Comparison of ENCODE assay signal across 9 cellular contexts in the genomic region with DNA sequence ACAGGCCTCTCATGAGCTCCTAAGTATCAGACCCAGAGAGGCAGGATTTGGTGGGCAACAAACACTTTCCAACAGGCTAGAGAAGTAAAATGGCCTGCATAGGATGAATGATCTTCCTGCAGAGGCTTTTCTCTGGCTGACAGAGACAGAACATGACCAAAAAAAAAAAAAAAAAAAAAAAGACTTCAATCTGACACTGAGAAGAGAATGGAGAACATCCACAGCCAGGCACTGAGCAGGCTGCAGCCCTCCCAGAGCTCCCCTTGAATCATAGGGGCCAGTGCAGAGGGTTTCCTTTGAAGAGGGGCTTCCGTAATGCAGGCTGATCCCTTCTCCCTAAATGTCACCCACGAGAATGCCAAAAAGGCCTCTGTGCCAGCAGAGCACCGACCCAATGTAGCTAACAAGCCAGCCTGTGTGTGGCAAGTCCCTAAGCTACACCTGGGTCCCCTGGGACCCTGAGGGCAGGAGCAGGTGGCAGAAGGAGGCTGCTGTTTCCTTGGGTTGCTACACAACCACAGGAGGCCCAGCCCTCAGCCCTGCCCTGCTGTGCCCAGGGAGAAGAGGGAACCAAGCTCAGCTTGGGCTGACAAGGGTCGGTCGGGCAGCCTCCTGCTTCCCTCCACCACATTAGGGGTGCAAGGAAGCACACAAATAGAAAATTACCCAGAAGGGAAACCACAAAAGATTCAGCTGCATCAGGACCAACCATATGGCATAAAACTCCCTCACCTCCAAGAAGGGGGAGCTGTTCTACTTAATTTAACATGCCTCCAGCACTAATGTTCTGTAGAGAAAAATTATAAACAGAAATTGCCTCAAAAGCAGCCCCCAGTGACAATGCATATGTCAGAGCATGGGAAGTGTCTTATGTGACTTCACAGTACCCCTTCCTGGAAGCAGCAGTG.
A peak's percentile ranks its signal among the peaks of the same experiment; 100 is the strongest.
DNase-seq lines count a peak whose midpoint lies in the region; ATAC-seq and TF ChIP-seq lines count a peak whose summit lies in the region.
"Had no signal": no experiment of that assay in that cellular context is flagged by ENCODE, and none has a peak within 500 bp of the region (broad histone marks: within the 10 kb centered on the region; RNA-seq: fewer than 3 reads in every experiment).

No MANE protein-coding gene starts in this region.

- no peak for TF ChIP-seq CTCF in RWPE1 (conservative IDR thresholded peaks at IDR 0.05; ENCODE audit: low read depth)

- no peaks in the 10 kb centered on the region for H3K9me3 Mint-ChIP-seq in stimulated activated naive B cell treated with anti-CD40 and anti-IgM and Interleukin-4, amounts not matched to agents 10 μg/mL and 1 μg/mL and 100 μg/mL, for 72 hours

- H3K36me3 Mint-ChIP-seq in stimulated activated naive B cell treated with anti-CD40 and anti-IgM and Interleukin-4, amounts not matched to agents 10 μg/mL and 1 μg/mL and 100 μg/mL, for 72 hours = peaks cover 0 to 11% of the 10 kb centered on the region in 2 donors

- peak overlapping the region; percentile 70 for H3K27ac Mint-ChIP-seq in stimulated activated naive B cell treated with anti-CD40 and anti-IgM and Interleukin-4, amounts not matched to agents 10 μg/mL and 1 μg/mL and 100 μg/mL, for 72 hours

- CTCF ChIA-PET in RWPE1 (lab: Yijun Ruan, JAX) = no interaction called here

- H3K27me3 Mint-ChIP-seq in stimulated activated naive B cell treated with anti-CD40 and anti-IgM and Interleukin-4, amounts not matched to agents 10 μg/mL and 1 μg/mL and 100 μg/mL, for 72 hours = peaks cover 0 to 5% of the 10 kb centered on the region in 2 donors

- POLR2A ChIA-PET in RWPE1 (lab: Yijun Ruan, JAX; ENCODE audit: low non-redundant PET) = no interaction called here

- peaks cover 39% of the 10 kb centered on the region in 2 donors for H3K4me1 Mint-ChIP-seq in stimulated activated naive B cell treated with anti-CD40 and anti-IgM and Interleukin-4, amounts not matched to agents 10 μg/mL and 1 μg/mL and 100 μg/mL, for 72 hours

- DNase-seq in SKM-1 treated with dmso at 0.1 percent for 144 hours (lab: John Stamatoyannopoulos, UW; ENCODE audit: unreplicated experiment) = peak; percentile 3
- DNase-seq in SKM-1 (lab: John Stamatoyannopoulos, UW; ENCODE audit: unreplicated experiment) = no peak
- DNase-seq in NCI-H2171 (lab: John Stamatoyannopoulos, UW) = peak; percentile 84
- peak; percentile 77 for DNase-seq in stimulated activated naive B cell treated with anti-CD40 and anti-IgM and Interleukin-4, amounts not matched to agents 10 μg/mL and 1 μg/mL and 100 μg/mL, for 72 hours
- DNase-seq in epidermal melanocyte (ENCODE audit: insufficient read length, low spot score) = no peak
- no peak for DNase-seq in RWPE1 (ENCODE audit: low spot score)
- no peak for DNase-seq in HK-2 (ENCODE audit: unreplicated experiment)

- H3K27ac ChIP-seq in RWPE1 = no peak overlapping the region

- peak; percentile 55 for ATAC-seq in HG03060 (IDR thresholded peaks at IDR 0.05; ENCODE audit: low read depth, unreplicated experiment)
- ATAC-seq in stimulated activated naive B cell treated with anti-CD40 and anti-IgM and Interleukin-4, amounts not matched to agents 10 μg/mL and 1 μg/mL and 100 μg/mL, for 72 hours (replicated peaks) = peak; percentile 95 to 96
- ATAC-seq: left colon had no signal

- peak overlapping the region in 1 of 2 donors; percentile 27 for H3K4me3 Mint-ChIP-seq in stimulated activated naive B cell treated with anti-CD40 and anti-IgM and Interleukin-4, amounts not matched to agents 10 μg/mL and 1 μg/mL and 100 μg/mL, for 72 hours

Comparison
In these comparisons a context has a peak if more than half of its experiments do, and no peak if none do; other contexts are left out.
1. DNase-seq: peak in SKM-1 treated with dmso at 0.1 percent for 144 hours (single experiment), NCI-H2171 (single experiment) and stimulated activated naive B cell treated with anti-CD40 and anti-IgM and Interleukin-4, amounts not matched to agents 10 μg/mL and 1 μg/mL and 100 μg/mL, for 72 hours (single experiment); none in SKM-1 (single experiment), epidermal melanocyte (single experiment), RWPE1 (single experiment) and HK-2 (single experiment).